In genomic region chr15:42375252-42375651, GRCh38 we compare ENCODE assay signal across 25 cellular contexts.
"Had no signal": no experiment of that assay in that cellular context is flagged by ENCODE, and none has a peak within 500 bp of the region (broad histone marks: within the 10 kb centered on the region; RNA-seq: fewer than 3 reads in every experiment).

No MANE protein-coding gene starts in this region.

- DNase-seq: dermis blood vessel endothelial cell; effector memory CD8-positive, alpha-beta T cell; erythroblast; esophagus squamous epithelium; foreskin melanocyte; hypothalamus; immature natural killer cell; islet precursor cell; kidney glomerular epithelial cell; left colon; mesenchymal stem cell; mucosa of descending colon; naive B cell; stimulated activated CD4-positive, alpha-beta T cell treated with anti-CD3 and anti-CD28 coated beads, Interleukin-12 subunit alpha, Interleukin-12 subunit beta, amount 100 ng/mL, for 4 hours; stimulated activated CD4-positive, alpha-beta T cell treated with anti-CD3 and anti-CD28 coated beads, Interleukin-1b, Interleukin-23, amount 100 ng/mL, for 48 hours; stimulated activated CD4-positive, alpha-beta T cell treated with anti-CD3 and anti-CD28 coated beads, Interleukin-4, amount 100 ng/mL, for 1 hour; stimulated activated CD8-positive, alpha-beta memory T cell treated with anti-CD3 and anti-CD28 coated beads, Interleukin-4, amount 100 ng/mL, for 48 hours; stimulated activated naive CD4-positive, alpha-beta T cell; stimulated activated naive CD8-positive, alpha-beta T cell treated with anti-CD3 and anti-CD28 coated beads, Interleukin-15, amount 100 ng/mL, for 72 hours had no signal

- H3K9me3 ChIP-seq: suprapubic skin had no signal

- H3K27me3 ChIP-seq: esophagus squamous epithelium, right atrium auricular region, suprapubic skin had no signal

- ATAC-seq: effector memory CD8-positive, alpha-beta T cell; left colon; mucosa of descending colon; sciatic nerve; stimulated activated naive CD8-positive, alpha-beta T cell treated with anti-CD3 and anti-CD28 coated beads, Interleukin-15, amount 100 ng/mL, for 72 hours had no signal

- H3K4me2 ChIP-seq: smooth muscle cell had no signal

- H3K36me3 ChIP-seq: esophagus squamous epithelium, right atrium auricular region, suprapubic skin had no signal

- H3K27ac ChIP-seq: coronary artery, esophagus squamous epithelium, parathyroid adenoma, right atrium auricular region, suprapubic skin had no signal

- H2AFZ ChIP-seq: parathyroid adenoma had no signal

- H3K4me1 ChIP-seq: esophagus squamous epithelium, parathyroid adenoma, suprapubic skin had no signal

- H3K4me3 ChIP-seq: coronary artery, esophagus squamous epithelium, mucosa of descending colon, right atrium auricular region, smooth muscle cell, suprapubic skin had no signal

- H3K9ac ChIP-seq: parathyroid adenoma had no signal
